ENCODE assay signal across 13 cellular contexts in the genomic region with DNA sequence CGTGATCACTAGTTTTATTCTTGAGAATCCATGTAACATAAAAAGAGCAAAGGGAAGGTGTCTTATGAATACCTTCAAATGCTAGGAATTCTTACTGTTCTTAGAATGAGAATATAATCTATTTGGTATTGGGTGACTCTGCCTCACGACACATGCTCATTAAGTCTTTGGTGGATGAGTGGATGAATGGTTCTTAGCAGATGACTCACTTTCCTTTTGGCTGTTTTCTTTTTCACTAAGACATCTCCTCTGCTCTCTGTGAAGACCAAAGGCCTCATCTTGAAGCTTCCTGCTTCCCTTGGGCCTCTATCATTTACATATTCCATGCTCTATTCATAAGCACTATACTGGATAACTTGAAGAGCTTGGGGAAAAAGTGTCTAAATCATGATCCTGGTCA.
DNase-seq lines count a peak whose midpoint lies in the region; ATAC-seq and TF ChIP-seq lines count a peak whose summit lies in the region.
"Had no signal": no experiment of that assay in that cellular context is flagged by ENCODE, and none has a peak within 500 bp of the region (broad histone marks: within the 10 kb centered on the region; RNA-seq: fewer than 3 reads in every experiment).

No MANE protein-coding gene starts in this region.

- TF ChIP-seq CTCF in BJ (IDR thresholded peaks at IDR 0.05; ENCODE audit: insufficient read depth, low read depth, low read length), result no peak
- TF ChIP-seq CTCF in IMR-90 (conservative IDR thresholded peaks at IDR 0.05; ENCODE audit: low read depth, low read length), result no peak
- TF ChIP-seq CTCF in astrocyte of the spinal cord (IDR thresholded peaks at IDR 0.05; ENCODE audit: low read depth, low read length), result no peak
- TF ChIP-seq CTCF in omental fat pad (IDR thresholded peaks at IDR 0.05), result no peak
- TF ChIP-seq CTCF in mucosa of descending colon (IDR thresholded peaks at IDR 0.05), result no peak

- no peak overlapping the region for H2AK5ac ChIP-seq in IMR-90 (ENCODE audit: low read depth, low read length)

- H3K4ac ChIP-seq in IMR-90 (ENCODE audit: low read depth, low read length), result no peak overlapping the region

- H4K5ac ChIP-seq in IMR-90 (ENCODE audit: low read depth, low read length), result no peak overlapping the region; the same call in 1 of the 2 replicates

- peaks cover 2% of the 10 kb centered on the region; the same call in 1 of the 2 replicates for H3K9me1 ChIP-seq in IMR-90 (ENCODE audit: insufficient read depth, low read length)

- no peak overlapping the region for H2AK9ac ChIP-seq in IMR-90 (replicated peaks; ENCODE audit: low read depth, low read length, poor library complexity)

- POLR2A ChIA-PET in BJ (lab: Charles Lee), result no interaction called here
- POLR2A ChIA-PET in IMR-90 (lab: Charles Lee; ENCODE audit: unreplicated experiment), result no interaction called here

- H4K20me1 ChIP-seq in IMR-90 (ENCODE audit: insufficient read depth, low read length), result no peaks in the 10 kb centered on the region

- H3K9me3 ChIP-seq in IMR-90 (ENCODE audit: control insufficient read depth, insufficient read depth, low read length), result no peaks in the 10 kb centered on the region
- H3K9me3 ChIP-seq in mucosa of descending colon, result peaks cover 5% of the 10 kb centered on the region

- H3K79me1 ChIP-seq in IMR-90 (ENCODE audit: low read depth in 1 of 2, low read length in 2 of 2), result no peaks in the 10 kb centered on the region

- H3K4me1 ChIP-seq in IMR-90 (ENCODE audit: control insufficient read depth, insufficient read depth, low read length) (peaks cover 3% of the 10 kb centered on the region; the same call in 1 of the 2 replicates), mucosa of descending colon (ENCODE audit: low read depth) (no peaks in the 10 kb centered on the region)

- ATAC-seq in IMR-90 (ENCODE audit: low read depth) (peak; percentile 82), omental fat pad (ENCODE audit: low FRiP score) (no peak), mucosa of descending colon (no peak)
- ATAC-seq: activated CD4-positive, alpha-beta T cell treated with anti-CD3 and anti-CD28 coated beads for 36 hours had no signal

- no CpG with 5 or more reads among the region's 2 CpGs for WGBS in IMR-90 (ENCODE audit: extremely low coverage in 2 of 2, insufficient read length in 1 of 2), 2 experiments

- 0 out of 2 replicates have a peak overlapping the region, but pooled peaks have one; percentile 18 for H3K14ac ChIP-seq in IMR-90 (replicated peaks; ENCODE audit: low read depth, low read length)

- no peak for TF ChIP-seq POLR2A in IMR-90 (IDR thresholded peaks at IDR 0.05; ENCODE audit: low read depth, low read length)

- H3K27me3 ChIP-seq in BJ (ENCODE audit: control insufficient read depth, insufficient read depth, low read length) (no peaks in the 10 kb centered on the region), IMR-90 (ENCODE audit: control insufficient read depth, insufficient read depth, low read length) (no peaks in the 10 kb centered on the region)

- no peak overlapping the region for H2AFZ ChIP-seq in IMR-90 (replicated peaks; ENCODE audit: low read length, poor library complexity)

- H2BK15ac ChIP-seq in IMR-90 (ENCODE audit: low read depth, low read length), result no peak overlapping the region

- H3K36me3 ChIP-seq in BJ (ENCODE audit: control insufficient read depth, insufficient read depth, low read length), result no peaks in the 10 kb centered on the region
- H3K36me3 ChIP-seq in IMR-90 (ENCODE audit: control insufficient read depth, insufficient read depth, low read length), result no peaks in the 10 kb centered on the region
- H3K36me3 ChIP-seq in mucosa of descending colon (ENCODE audit: low read depth), result no peaks in the 10 kb centered on the region

- H3K27ac ChIP-seq in IMR-90 (ENCODE audit: insufficient read depth, low read length), result no peak overlapping the region

- H3K23ac ChIP-seq in IMR-90 (ENCODE audit: low read depth, low read length), result no peak overlapping the region

- TF ChIP-seq RAD21 in IMR-90 (IDR thresholded peaks at IDR 0.05; ENCODE audit: low read length), result no peak

- H2BK120ac ChIP-seq in IMR-90 (ENCODE audit: low read depth, low read length), result no peak overlapping the region

- H4K8ac ChIP-seq in IMR-90 (ENCODE audit: low read depth in 2 of 2, low read length in 2 of 2), result no peak overlapping the region

- no peak overlapping the region for H3K56ac ChIP-seq in IMR-90 (ENCODE audit: extremely low read depth, insufficient read depth, low read length)

- intact Hi-C loops in IMR-90 (cut with micrococcal nuclease) (loop anchor here (5.0 kb wide), 1 partner anchor 474 kb away; no protein-coding TSS in a partner anchor), mucosa of descending colon (cut with DNase I, micrococcal nuclease) (no loop called here)

- no peak overlapping the region for H2BK5ac ChIP-seq in IMR-90 (ENCODE audit: low read depth, low read length, poor library complexity, severe bottlenecking)

- BruUV-seq in IMR-90 (replicated peaks; lab: Mats Ljungman, UMichigan), result no TSS peak

- peak overlapping the region; percentile 22; the same call in 1 of the 2 replicates for H3K4me2 ChIP-seq in IMR-90 (ENCODE audit: low read depth, low read length)

- H3K9ac ChIP-seq in IMR-90 (ENCODE audit: low read depth, low read length), result no peak overlapping the region

- in situ Hi-C loops in IMR-90 (cut with MboI; ENCODE audit: low sequenced_read_pairs), result no loop called here
- in situ Hi-C loops in astrocyte of the spinal cord (cut with HindIII; ENCODE audit: low sequenced_read_pairs), result no loop called here

- dilution Hi-C loops in IMR-90 (cut with HindIII; ENCODE audit: low sequenced_read_pairs, unreplicated experiment), result no loop called here

- H2BK20ac ChIP-seq in IMR-90 (ENCODE audit: low read depth, low read length), result no peak overlapping the region

- no peak overlapping the region; the same call in 1 of the 2 replicates for H3K18ac ChIP-seq in IMR-90 (ENCODE audit: low read depth, low read length)

- no peak overlapping the region for H4K91ac ChIP-seq in IMR-90 (ENCODE audit: insufficient read depth, low read depth, low read length)

- DNase-seq in BJ (ENCODE audit: low read depth) (peak; percentile 18), IMR-90 (peak; percentile 76), astrocyte of the spinal cord (ENCODE audit: low read depth, low spot score) (peak; percentile 61), kidney glomerular epithelial cell (lab: John Stamatoyannopoulos, UW) (peak; percentile 77), omental fat pad (ENCODE audit: low spot score) (no peak), SK-N-DZ (ENCODE audit: low spot score) (no peak), mucosa of descending colon (no peak), GM19240 (ENCODE audit: insufficient read length, low spot score) (no peak)
- DNase-seq: activated CD4-positive, alpha-beta T cell treated with anti-CD3 and anti-CD28 coated beads for 36 hours; C1 segment of cervical spinal cord; GDM1; NCI-H2171 treated with DMSO at 0.1 percent for 48 hours; stimulated activated CD4-positive, alpha-beta T cell treated with anti-CD3 and anti-CD28 coated beads, Interleukin-2, amount 100 ng/mL, for 48 hours had no signal

- H3K4me3 ChIP-seq in BJ (ENCODE audit: low read depth, low read length) (no peak overlapping the region), IMR-90 (ENCODE audit: insufficient read depth, low read depth, low read length) (no peak overlapping the region), astrocyte of the spinal cord (ENCODE audit: low read depth, low read length) (no peak overlapping the region), mucosa of descending colon (no peak overlapping the region)

- CTCF ChIA-PET in BJ (lab: Yijun Ruan, JAX) (interaction anchor here (1.5 to 2.0 kb wide), 2 partner anchors 10 to 13 kb away, joined by 5 to 9 read pairs; no protein-coding TSS in a partner anchor), IMR-90 (lab: Yijun Ruan, JAX) (no interaction called here)

TF ChIP-seq in IMR-90, 13 proteins besides CTCF, POLR2A, EP300 and RAD21:
- TF ChIP-seq FOS (IDR thresholded peaks at IDR 0.05; ENCODE audit: low read depth, low read length) (0 out of 2 replicates have a peak, but pooled peaks have one; percentile 5), MAZ (IDR thresholded peaks at IDR 0.05; ENCODE audit: borderline replicate concordance, low read depth, low read length) (no peak)

Comparison
In these comparisons a context has a peak if more than half of its experiments do, and no peak if none do; other contexts are left out.
1. DNase-seq: peak in BJ (single experiment), IMR-90 (single experiment), astrocyte of the spinal cord (single experiment) and kidney glomerular epithelial cell (single experiment); none in omental fat pad (single experiment), SK-N-DZ (single experiment), mucosa of descending colon (0 of 3) and GM19240 (single experiment).